ENCODE assay signal across 27 cellular contexts in genomic region chr12:95316798-95317197, GRCh38.
"Had no signal": no experiment of that assay in that cellular context is flagged by ENCODE, and none has a peak within 500 bp of the region (broad histone marks: within the 10 kb centered on the region; RNA-seq: fewer than 3 reads in every experiment).

No MANE protein-coding gene starts in this region.

- DNase-seq: activated CD4-positive, alpha-beta T cell treated with anti-CD3 and anti-CD28 coated beads for 4 hours; activated CD4-positive, alpha-beta T cell treated with anti-CD3 and anti-CD28 coated beads, Interleukin-2, amount 50 U/mL, for 4 hours; activated gamma-delta T cell; activated naive CD4-positive, alpha-beta T cell treated with anti-CD3 and anti-CD28 coated beads, Interleukin-2, amount 10 ng/mL, durations not matched to agents 7 days and 5 days; activated naive CD8-positive, alpha-beta T cell treated with anti-CD3 and anti-CD28 coated beads, Interleukin-2, amount 10 ng/mL, durations not matched to agents 7 days and 5 days; activated T-cell treated with anti-CD3 and anti-CD28 coated beads for 4 hours; dermis blood vessel endothelial cell; effector CD4-positive, alpha-beta T cell; gastrocnemius medialis; glutamatergic neuron; kidney; left colon; mammary epithelial cell; midbrain; naive thymus-derived CD4-positive, alpha-beta T cell; pancreas; psoas muscle; stimulated activated CD4-positive, alpha-beta T cell treated with anti-CD3 and anti-CD28 coated beads, Interleukin-15, amount 100 ng/mL, for 24 hours; stimulated activated CD4-positive, alpha-beta T cell treated with anti-CD3 and anti-CD28 coated beads, Interleukin-2, amount 100 ng/mL, for 24 hours; stimulated activated naive B cell treated with anti-CD40 and anti-IgM and Interleukin-4, amounts not matched to agents 10 μg/mL and 1 μg/mL and 100 μg/mL, for 72 hours had no signal

- ATAC-seq: gastrocnemius medialis; left colon; naive thymus-derived CD4-positive, alpha-beta T cell; pancreas; psoas muscle; stimulated activated naive B cell treated with anti-CD40 and anti-IgM and Interleukin-4, amounts not matched to agents 10 μg/mL and 1 μg/mL and 100 μg/mL, for 72 hours had no signal

- H3K4me2 ChIP-seq: smooth muscle cell had no signal

- H3K36me3 ChIP-seq: ascending aorta, gastrocnemius medialis, pancreas, suprapubic skin, tibial nerve had no signal

- H3K9me3 ChIP-seq: ascending aorta, gastrocnemius medialis, pancreas, psoas muscle, suprapubic skin, tibial nerve had no signal

- H3K27me3 ChIP-seq: ascending aorta, gastrocnemius medialis, pancreas, suprapubic skin, tibial nerve had no signal

- H3K4me3 Mint-ChIP-seq: activated naive CD4-positive, alpha-beta T cell treated with anti-CD3 and anti-CD28 coated beads, Interleukin-2, amount 10 ng/mL, durations not matched to agents 7 days and 5 days; activated naive CD8-positive, alpha-beta T cell treated with anti-CD3 and anti-CD28 coated beads, Interleukin-2, amount 10 ng/mL, durations not matched to agents 7 days and 5 days; activated T-helper 1 cell treated with anti-CD3 and anti-CD28 coated beads, Interleukin-12 subunit alpha, Interleukin-12 subunit beta, Interleukin-2, Interleukin-4 antibody, amounts not matched to agents 30 ng/mL and 10 ng/mL and 1 ng/mL, durations not matched to agents 14 hours and 24 hours and 36 hours; brain; central memory CD8-positive, alpha-beta T cell; naive thymus-derived CD4-positive, alpha-beta T cell; stimulated activated naive B cell treated with anti-CD40 and anti-IgM and Interleukin-4, amounts not matched to agents 10 μg/mL and 1 μg/mL and 100 μg/mL, for 72 hours had no signal

- H3K27ac Mint-ChIP-seq: activated naive CD4-positive, alpha-beta T cell treated with anti-CD3 and anti-CD28 coated beads, Interleukin-2, amount 10 ng/mL, durations not matched to agents 7 days and 5 days; activated naive CD8-positive, alpha-beta T cell treated with anti-CD3 and anti-CD28 coated beads, Interleukin-2, amount 10 ng/mL, durations not matched to agents 7 days and 5 days; activated T-helper 1 cell treated with anti-CD3 and anti-CD28 coated beads, Interleukin-12 subunit alpha, Interleukin-12 subunit beta, Interleukin-2, Interleukin-4 antibody, amounts not matched to agents 30 ng/mL and 10 ng/mL and 1 ng/mL, durations not matched to agents 14 hours and 24 hours and 36 hours; brain; naive thymus-derived CD4-positive, alpha-beta T cell; stimulated activated naive B cell treated with anti-CD40 and anti-IgM and Interleukin-4, amounts not matched to agents 10 μg/mL and 1 μg/mL and 100 μg/mL, for 72 hours had no signal

- H3K36me3 Mint-ChIP-seq: activated naive CD4-positive, alpha-beta T cell treated with anti-CD3 and anti-CD28 coated beads, Interleukin-2, amount 10 ng/mL, durations not matched to agents 7 days and 5 days; activated naive CD8-positive, alpha-beta T cell treated with anti-CD3 and anti-CD28 coated beads, Interleukin-2, amount 10 ng/mL, durations not matched to agents 7 days and 5 days; brain; naive thymus-derived CD4-positive, alpha-beta T cell; stimulated activated naive B cell treated with anti-CD40 and anti-IgM and Interleukin-4, amounts not matched to agents 10 μg/mL and 1 μg/mL and 100 μg/mL, for 72 hours had no signal

- H3K27ac ChIP-seq: ascending aorta, gastrocnemius medialis, psoas muscle, suprapubic skin, tibial nerve had no signal

- H3K9me3 Mint-ChIP-seq: activated naive CD4-positive, alpha-beta T cell treated with anti-CD3 and anti-CD28 coated beads, Interleukin-2, amount 10 ng/mL, durations not matched to agents 7 days and 5 days; activated naive CD8-positive, alpha-beta T cell treated with anti-CD3 and anti-CD28 coated beads, Interleukin-2, amount 10 ng/mL, durations not matched to agents 7 days and 5 days; activated T-helper 1 cell treated with anti-CD3 and anti-CD28 coated beads, Interleukin-12 subunit alpha, Interleukin-12 subunit beta, Interleukin-2, Interleukin-4 antibody, amounts not matched to agents 30 ng/mL and 10 ng/mL and 1 ng/mL, durations not matched to agents 14 hours and 24 hours and 36 hours; brain; central memory CD8-positive, alpha-beta T cell; stimulated activated naive B cell treated with anti-CD40 and anti-IgM and Interleukin-4, amounts not matched to agents 10 μg/mL and 1 μg/mL and 100 μg/mL, for 72 hours had no signal

- H3K4me3 ChIP-seq: ascending aorta, gastrocnemius medialis, pancreas, psoas muscle, smooth muscle cell, suprapubic skin, tibial nerve had no signal

- H3K4me1 ChIP-seq: ascending aorta, gastrocnemius medialis, psoas muscle, suprapubic skin, tibial nerve had no signal

- H3K27me3 Mint-ChIP-seq: brain; stimulated activated naive B cell treated with anti-CD40 and anti-IgM and Interleukin-4, amounts not matched to agents 10 μg/mL and 1 μg/mL and 100 μg/mL, for 72 hours had no signal

- H3K4me1 Mint-ChIP-seq: activated naive CD4-positive, alpha-beta T cell treated with anti-CD3 and anti-CD28 coated beads, Interleukin-2, amount 10 ng/mL, durations not matched to agents 7 days and 5 days; activated naive CD8-positive, alpha-beta T cell treated with anti-CD3 and anti-CD28 coated beads, Interleukin-2, amount 10 ng/mL, durations not matched to agents 7 days and 5 days; central memory CD8-positive, alpha-beta T cell; stimulated activated naive B cell treated with anti-CD40 and anti-IgM and Interleukin-4, amounts not matched to agents 10 μg/mL and 1 μg/mL and 100 μg/mL, for 72 hours had no signal
